In the genomic region with DNA sequence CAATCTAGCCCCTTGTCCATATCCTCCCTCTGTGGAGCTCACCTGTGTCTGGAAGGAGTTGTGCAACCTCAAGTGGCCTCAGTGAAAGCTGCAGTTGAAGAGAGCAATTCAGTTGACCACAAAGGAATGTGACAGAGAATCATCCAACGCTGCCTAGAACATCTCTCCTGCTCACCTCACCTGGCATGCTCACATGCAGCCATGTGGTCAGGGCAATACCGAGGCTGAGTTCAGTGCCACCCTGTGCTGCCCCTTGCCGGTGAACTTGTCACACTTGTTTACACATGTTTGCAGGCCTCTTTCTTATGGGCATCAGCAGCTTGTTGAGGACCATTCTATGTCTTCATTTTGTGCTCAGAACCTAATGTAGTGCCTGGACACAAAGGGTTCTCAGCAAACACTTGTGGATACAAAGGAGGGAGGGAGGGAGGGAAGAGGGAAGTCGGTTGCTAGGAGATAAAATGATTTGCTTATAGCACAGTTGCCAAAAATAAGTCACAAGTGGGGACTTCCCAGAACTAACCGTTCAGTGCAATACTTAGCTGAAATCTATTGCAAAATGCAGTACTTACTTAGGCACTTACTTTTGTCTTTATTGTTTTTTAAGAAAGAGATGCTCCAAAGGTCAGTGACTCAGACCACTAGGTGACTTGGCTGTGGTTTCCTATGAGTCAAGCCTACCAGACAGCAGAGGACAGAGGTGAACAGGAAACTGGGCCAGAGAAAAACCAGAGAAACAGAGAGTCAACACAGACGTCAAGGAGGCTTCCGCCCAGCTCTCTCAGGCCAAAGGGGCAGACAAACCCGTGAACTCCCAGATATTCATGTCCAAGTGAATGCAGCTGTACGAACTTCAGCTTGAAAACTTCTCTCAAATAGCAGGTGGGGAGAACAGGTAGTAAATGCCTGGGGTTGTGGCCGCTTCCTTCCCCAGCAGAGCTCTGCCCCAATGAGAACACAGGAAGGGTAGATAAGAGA, we compare ENCODE assay signal across 9 cellular contexts.
DNase-seq lines count a peak whose midpoint lies in the region; ATAC-seq and TF ChIP-seq lines count a peak whose summit lies in the region.
"Had no signal": no experiment of that assay in that cellular context is flagged by ENCODE, and none has a peak within 500 bp of the region (broad histone marks: within the 10 kb centered on the region; RNA-seq: fewer than 3 reads in every experiment).

No MANE protein-coding gene starts in this region.

- H3K27ac Mint-ChIP-seq in endothelial cell (ENCODE audit: unreplicated experiment), result peak overlapping the region; percentile 53
- H3K27ac Mint-ChIP-seq in naive B cell, result peak overlapping the region; percentile 94 to 97 (median 96)

- CTCF ChIA-PET in GM10248 (lab: Yijun Ruan, JAX), result interaction anchor here (0.7 to 1.4 kb wide), 5 partner anchors 9 to 391 kb away, joined by 3 to 4 read pairs (median 3); no protein-coding TSS in a partner anchor

- POLR2A ChIA-PET in GM10248 (lab: Yijun Ruan, JAX), result no interaction called here

- H3K4me1 Mint-ChIP-seq in endothelial cell (ENCODE audit: unreplicated experiment) (peaks cover 53% of the 10 kb centered on the region), naive B cell (peaks cover 39 to 59% (median 48%) of the 10 kb centered on the region in 3 donors)

- DNase-seq in GM10248 (ENCODE audit: extremely low spot score) (peak; percentile 75), HS-27A (ENCODE audit: low read depth) (peak; percentile 31), SIG-M5 treated with dmso at 0.1 percent for 504 hours (lab: John Stamatoyannopoulos, UW; ENCODE audit: unreplicated experiment) (peak; percentile 98), endothelial cell (ENCODE audit: low spot score) (no peak), naive B cell (peak; percentile 24), HuH-7.5 (ENCODE audit: low spot score) (no peak), DMS 273 treated with DMSO at 0.1 percent for 48 hours (lab: John Stamatoyannopoulos, UW) (no peak)

- no peak overlapping the region for H3K4me3 Mint-ChIP-seq in endothelial cell (ENCODE audit: unreplicated experiment)
- peak overlapping the region; percentile 50 to 82 (median 72) for H3K4me3 Mint-ChIP-seq in naive B cell
- H3K4me3 Mint-ChIP-seq: brain had no signal

- peak; percentile 28 for TF ChIP-seq CTCF in GM10248 (IDR thresholded peaks at IDR 0.05; ENCODE audit: control extremely low read depth, extremely low read depth, low read depth, missing control alignments)
- TF ChIP-seq CTCF in endothelial cell (IDR thresholded peaks at IDR 0.05; ENCODE audit: unreplicated experiment), result no peak

- no peaks in the 10 kb centered on the region for H3K9me3 Mint-ChIP-seq in endothelial cell (ENCODE audit: unreplicated experiment)
- peaks cover 0 to 13% (median 8%) of the 10 kb centered on the region in 7 donors for H3K9me3 Mint-ChIP-seq in naive B cell

- H3K36me3 Mint-ChIP-seq in endothelial cell (ENCODE audit: low read depth, unreplicated experiment), result peaks cover 4% of the 10 kb centered on the region
- H3K36me3 Mint-ChIP-seq in naive B cell, result peaks cover 7 to 14% of the 10 kb centered on the region in 2 donors
- H3K36me3 Mint-ChIP-seq: brain had no signal

- ATAC-seq in GM21447 (IDR thresholded peaks at IDR 0.05; ENCODE audit: unreplicated experiment) (peak; percentile 97), naive B cell (ENCODE audit: low read depth in 2 of 2) (peak; percentile 81 to 84)

- peaks cover 15% of the 10 kb centered on the region for H3K27me3 Mint-ChIP-seq in endothelial cell (ENCODE audit: unreplicated experiment)
- H3K27me3 Mint-ChIP-seq in naive B cell, result no peaks in the 10 kb centered on the region

Comparison
In these comparisons a context has a peak if more than half of its experiments do, and no peak if none do; other contexts are left out.
1. DNase-seq: peak in GM10248 (single experiment), HS-27A (single experiment), SIG-M5 treated with dmso at 0.1 percent for 504 hours (single experiment) and naive B cell (single experiment); none in endothelial cell (single experiment), HuH-7.5 (single experiment) and DMS 273 treated with DMSO at 0.1 percent for 48 hours (single experiment).